ENCODE assay signal across 30 cellular contexts in the genomic region with DNA sequence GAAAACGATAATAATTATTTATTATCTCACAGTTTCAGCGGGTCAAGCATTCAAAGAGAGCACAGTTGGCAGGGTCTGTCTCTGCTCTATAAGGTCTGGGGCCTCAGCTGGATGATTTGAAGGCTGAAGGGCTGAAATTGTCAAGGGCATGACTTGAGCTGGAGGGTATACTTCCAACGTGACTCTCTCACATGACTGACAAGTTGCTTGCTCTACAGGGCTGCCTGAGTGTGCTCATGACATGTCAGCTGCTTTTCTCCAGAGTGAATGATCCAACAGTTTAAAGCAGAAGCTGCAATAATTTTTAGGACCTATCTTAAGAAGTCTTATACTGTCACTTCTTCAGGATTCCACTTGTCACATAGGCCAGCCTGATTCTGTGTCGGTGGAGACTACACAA.
"Had no signal": no experiment of that assay in that cellular context is flagged by ENCODE, and none has a peak within 500 bp of the region (broad histone marks: within the 10 kb centered on the region; RNA-seq: fewer than 3 reads in every experiment).

No MANE protein-coding gene starts in this region.

- DNase-seq: activated B cell treated with CpG ODN at 0.5 μM for 24 hours; activated CD4-positive, alpha-beta T cell treated with anti-CD3 and anti-CD28 coated beads for 48 hours; activated CD4-positive, alpha-beta T cell treated with anti-CD3 and anti-CD28 coated beads, Interleukin-2, amount 50 U/mL, for 1 hour; activated CD4-positive, alpha-beta T cell treated with anti-CD3 and anti-CD28 coated beads, Interleukin-2, amount 50 U/mL, for 48 hours; activated CD8-positive, alpha-beta memory T cell treated with anti-CD3 and anti-CD28 coated beads for 24 hours; activated CD8-positive, alpha-beta T cell treated with anti-CD3 and anti-CD28 coated beads for 36 hours; activated effector memory CD4-positive, alpha-beta T cell treated with anti-CD3 and anti-CD28 coated beads, Interleukin-2, amount 50 U/mL, for 16 hours; activated naive CD4-positive, alpha-beta T cell treated with anti-CD3 and anti-CD28 coated beads for 36 hours; activated naive CD8-positive, alpha-beta T cell treated with anti-CD3 and anti-CD28 coated beads for 36 hours; activated naive CD8-positive, alpha-beta T cell treated with anti-CD3 and anti-CD28 coated beads, Interleukin-2, amount 50 U/mL, for 24 hours; activated T-cell treated with anti-CD3 and anti-CD28 coated beads, Interleukin-2, amount 50 U/mL, for 4 hours; adrenal gland; amygdala; aorta; body of pancreas; central memory CD4-positive, alpha-beta T cell; cerebellar nuclear complex; colonic mucosa; effector CD8-positive, alpha-beta T cell; gastrocnemius medialis; glutamatergic neuron; T-helper 1 cell; T-helper 17 cell; T1000; WERI-Rb-1 had no signal

- H3K36me3 ChIP-seq: adrenal gland, colonic mucosa, gastrocnemius medialis, WERI-Rb-1 had no signal

- H3K9me3 ChIP-seq: adrenal gland, body of pancreas, colonic mucosa, gastrocnemius medialis had no signal

- H3K4me1 ChIP-seq: adrenal gland, body of pancreas, colonic mucosa, gastrocnemius medialis had no signal

- H3K27ac Mint-ChIP-seq: activated B cell treated with CpG ODN at 0.5 μM for 24 hours; activated CD8-positive, alpha-beta T cell treated with anti-CD3 and anti-CD28 coated beads for 36 hours; activated naive CD4-positive, alpha-beta T cell treated with anti-CD3 and anti-CD28 coated beads for 36 hours; activated naive CD4-positive, alpha-beta T cell treated with anti-CD3 and anti-CD28 coated beads, Interleukin-2, amount 50 U/mL, for 24 hours; activated naive CD8-positive, alpha-beta T cell treated with anti-CD3 and anti-CD28 coated beads for 36 hours; activated naive CD8-positive, alpha-beta T cell treated with anti-CD3 and anti-CD28 coated beads, Interleukin-2, amount 50 U/mL, for 24 hours; activated T-helper 17 cell treated with anti-CD3 and anti-CD28 coated beads, Interleukin-2, amount 50 U/mL, for 72 hours; T-helper 17 cell; T-helper 2 cell treated with Interferon-gamma antibody and Interleukin-4, amounts not matched to agents 5 μg/mL and 100 μg/mL, for 36 hours had no signal

- H3K36me3 Mint-ChIP-seq: activated naive CD4-positive, alpha-beta T cell treated with anti-CD3 and anti-CD28 coated beads, Interleukin-2, amount 50 U/mL, for 24 hours; activated naive CD8-positive, alpha-beta T cell treated with anti-CD3 and anti-CD28 coated beads for 36 hours had no signal

- H3K4me3 Mint-ChIP-seq: activated B cell treated with CpG ODN at 0.5 μM for 24 hours; activated CD8-positive, alpha-beta T cell treated with anti-CD3 and anti-CD28 coated beads for 36 hours; activated naive CD4-positive, alpha-beta T cell treated with anti-CD3 and anti-CD28 coated beads for 36 hours; activated naive CD4-positive, alpha-beta T cell treated with anti-CD3 and anti-CD28 coated beads, Interleukin-2, amount 50 U/mL, for 24 hours; activated naive CD8-positive, alpha-beta T cell treated with anti-CD3 and anti-CD28 coated beads for 36 hours; activated naive CD8-positive, alpha-beta T cell treated with anti-CD3 and anti-CD28 coated beads, Interleukin-2, amount 50 U/mL, for 24 hours; activated T-cell treated with anti-CD3 and anti-CD28 coated beads, Interleukin-2, amount 50 U/mL, for 4 hours; activated T-helper 17 cell treated with anti-CD3 and anti-CD28 coated beads, Interleukin-2, amount 50 U/mL, for 72 hours; T-helper 17 cell; T-helper 2 cell treated with Interferon-gamma antibody and Interleukin-4, amounts not matched to agents 5 μg/mL and 100 μg/mL, for 36 hours had no signal

- H3K4me1 Mint-ChIP-seq: activated B cell treated with CpG ODN at 0.5 μM for 24 hours; activated naive CD4-positive, alpha-beta T cell treated with anti-CD3 and anti-CD28 coated beads, Interleukin-2, amount 50 U/mL, for 24 hours; activated naive CD8-positive, alpha-beta T cell treated with anti-CD3 and anti-CD28 coated beads for 36 hours; activated naive CD8-positive, alpha-beta T cell treated with anti-CD3 and anti-CD28 coated beads, Interleukin-2, amount 50 U/mL, for 24 hours; activated T-helper 17 cell treated with anti-CD3 and anti-CD28 coated beads, Interleukin-2, amount 50 U/mL, for 72 hours; T-helper 17 cell had no signal

- ATAC-seq: activated CD4-positive, CD25-positive, alpha-beta regulatory T cell treated with anti-CD3 and anti-CD28 coated beads, Interleukin-2, amount 50 U/mL, for 24 hours; activated CD8-positive, alpha-beta T cell treated with anti-CD3 and anti-CD28 coated beads for 36 hours; activated naive CD8-positive, alpha-beta T cell treated with anti-CD3 and anti-CD28 coated beads, Interleukin-2, amount 50 U/mL, for 24 hours; activated T-cell treated with anti-CD3 and anti-CD28 coated beads, Interleukin-2, amount 50 U/mL, for 4 hours; body of pancreas; gastrocnemius medialis; T-helper 17 cell had no signal

- H3K27me3 Mint-ChIP-seq: activated naive CD4-positive, alpha-beta T cell treated with anti-CD3 and anti-CD28 coated beads, Interleukin-2, amount 50 U/mL, for 24 hours had no signal

- H3K27ac ChIP-seq: adrenal gland, body of pancreas, colonic mucosa, epithelial cell of prostate, gastrocnemius medialis, WERI-Rb-1 had no signal

- H3K4me3 ChIP-seq: adrenal gland, body of pancreas, colonic mucosa, gastrocnemius medialis had no signal

- H3K27me3 ChIP-seq: adrenal gland, body of pancreas, colonic mucosa, gastrocnemius medialis had no signal

- H3K9me3 Mint-ChIP-seq: activated B cell treated with CpG ODN at 0.5 μM for 24 hours; activated CD8-positive, alpha-beta T cell treated with anti-CD3 and anti-CD28 coated beads for 36 hours; activated naive CD4-positive, alpha-beta T cell treated with anti-CD3 and anti-CD28 coated beads, Interleukin-2, amount 50 U/mL, for 24 hours; activated naive CD8-positive, alpha-beta T cell treated with anti-CD3 and anti-CD28 coated beads for 36 hours; activated naive CD8-positive, alpha-beta T cell treated with anti-CD3 and anti-CD28 coated beads, Interleukin-2, amount 50 U/mL, for 24 hours; activated T-cell treated with anti-CD3 and anti-CD28 coated beads, Interleukin-2, amount 50 U/mL, for 4 hours; activated T-helper 17 cell treated with anti-CD3 and anti-CD28 coated beads, Interleukin-2, amount 50 U/mL, for 72 hours; T-helper 2 cell treated with Interferon-gamma antibody and Interleukin-4, amounts not matched to agents 5 μg/mL and 100 μg/mL, for 36 hours had no signal
